20 cellular contexts compared by ENCODE assay signal in genomic region chr6:33689879-33690278, GRCh38. TPM values are rescaled to one million over a fixed set of nuclear protein-coding genes. Genes with fewer than 3 reads are reported as not detected.
"Had no signal": no experiment of that assay in that cellular context is flagged by ENCODE, and none has a peak within 500 bp of the region (broad histone marks: within the 10 kb centered on the region; RNA-seq: fewer than 3 reads in every experiment).

No MANE protein-coding gene starts in this region.

- H3K27me3 ChIP-seq: esophagus squamous epithelium, heart left ventricle, tibial artery, vagina had no signal

- DNase-seq: activated CD4-positive, alpha-beta T cell treated with anti-CD3 and anti-CD28 coated beads for 36 hours; activated T-cell treated with anti-CD3 and anti-CD28 coated beads for 4 hours; cerebellar nuclear complex; esophagus squamous epithelium; foreskin fibroblast; left ventricle myocardium inferior; mesenchymal stem cell; stimulated activated CD4-positive, alpha-beta T cell treated with anti-CD3 and anti-CD28 coated beads, Interleukin-15, amount 100 ng/mL, for 24 hours; stimulated activated CD4-positive, alpha-beta T cell treated with anti-CD3 and anti-CD28 coated beads, Interleukin-4, amount 100 ng/mL, for 4 hours; T1000; tibial artery had no signal

- H3K27ac ChIP-seq: esophagus squamous epithelium, heart left ventricle, parathyroid adenoma, tibial artery, vagina, VCaP had no signal

- H3K9me3 ChIP-seq: esophagus squamous epithelium, heart left ventricle, left ventricle myocardium inferior, tibial artery, vagina had no signal

- H3K9me3 Mint-ChIP-seq: activated naive CD4-positive, alpha-beta T cell treated with anti-CD3 and anti-CD28 coated beads, Interleukin-2, amount 50 U/mL, for 72 hours; brain had no signal

- H3K27me3 Mint-ChIP-seq: activated CD4-positive, alpha-beta T cell treated with anti-CD3 and anti-CD28 coated beads for 36 hours; brain had no signal

- H3K4me1 ChIP-seq: parathyroid adenoma had no signal

- H3K9ac ChIP-seq: parathyroid adenoma had no signal

- H3K27ac Mint-ChIP-seq: activated CD4-positive, alpha-beta T cell treated with anti-CD3 and anti-CD28 coated beads for 36 hours had no signal

- FAIRE-seq: islet of Langerhans had no signal

- H3K4me3 ChIP-seq: esophagus squamous epithelium, heart left ventricle, left ventricle myocardium inferior, tibial artery, vagina had no signal

- ATAC-seq: activated CD4-positive, alpha-beta T cell treated with anti-CD3 and anti-CD28 coated beads for 36 hours; activated naive CD4-positive, alpha-beta T cell treated with anti-CD3 and anti-CD28 coated beads, Interleukin-2, amount 50 U/mL, for 72 hours; heart left ventricle had no signal

- H3K4me3 Mint-ChIP-seq: activated CD4-positive, alpha-beta T cell treated with anti-CD3 and anti-CD28 coated beads for 36 hours; brain had no signal

RNA-seq across cellular contexts. Expression of gene IP6K3, which starts 56.8 kb away (rescaled TPM):
- total RNA-seq: activated CD4-positive, alpha-beta T cell treated with anti-CD3 and anti-CD28 coated beads for 36 hours; activated CD8-positive, alpha-beta memory T cell treated with anti-CD3 and anti-CD28 coated beads for 36 hours; activated naive CD4-positive, alpha-beta T cell treated with anti-CD3 and anti-CD28 coated beads, Interleukin-2, amount 50 U/mL, for 72 hours; dermis microvascular lymphatic vessel endothelial cell had no signal
